1 cellular context compared by ENCODE assay signal in the genomic region with DNA sequence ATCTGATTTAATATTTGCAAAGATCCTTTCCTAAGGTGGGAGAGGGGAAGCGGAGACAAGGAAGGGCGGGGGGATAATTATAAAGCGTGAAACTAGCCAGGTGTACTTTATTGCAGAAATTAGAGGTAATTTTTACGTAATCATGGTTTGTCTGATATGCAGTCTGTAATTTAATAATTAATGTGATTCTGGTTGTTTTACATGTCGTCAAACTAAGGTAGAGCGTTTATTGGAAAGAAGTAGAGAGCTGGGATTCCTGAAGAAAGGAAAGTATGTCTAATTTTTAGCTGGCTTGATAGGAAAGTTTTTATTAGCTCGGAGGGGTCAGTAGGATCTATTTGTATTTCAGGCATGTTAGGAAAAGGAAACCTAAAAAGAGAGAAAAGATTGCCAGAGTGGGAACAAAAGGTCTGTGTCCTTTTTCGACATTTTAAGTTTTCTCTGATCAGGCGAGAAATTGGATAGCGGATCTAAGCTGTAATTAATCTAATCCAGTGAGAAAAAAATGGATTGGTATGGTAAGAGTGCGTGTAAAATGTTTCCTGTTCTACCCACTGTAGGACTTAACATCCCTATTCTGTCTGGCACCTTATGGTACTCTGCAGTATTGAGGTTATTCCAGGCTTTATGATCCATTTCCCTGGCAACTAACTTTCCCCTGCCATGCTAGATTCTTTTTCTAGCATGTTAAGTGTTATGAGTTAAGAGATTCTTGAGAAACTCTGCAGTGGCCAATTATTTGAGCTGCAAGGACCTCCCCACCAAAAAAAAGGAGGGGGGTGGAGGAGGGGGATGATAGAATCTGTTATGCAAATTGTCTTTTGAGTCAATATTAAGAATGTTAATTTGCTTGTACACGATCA.
TF ChIP-seq lines count a peak whose summit lies in the region.

No MANE protein-coding gene starts in this region.

TF ChIP-seq in GM23338, 12 proteins besides CTCF, POLR2A, EP300 and RAD21 (continued from another document):
- TF ChIP-seq, protein P1, sequence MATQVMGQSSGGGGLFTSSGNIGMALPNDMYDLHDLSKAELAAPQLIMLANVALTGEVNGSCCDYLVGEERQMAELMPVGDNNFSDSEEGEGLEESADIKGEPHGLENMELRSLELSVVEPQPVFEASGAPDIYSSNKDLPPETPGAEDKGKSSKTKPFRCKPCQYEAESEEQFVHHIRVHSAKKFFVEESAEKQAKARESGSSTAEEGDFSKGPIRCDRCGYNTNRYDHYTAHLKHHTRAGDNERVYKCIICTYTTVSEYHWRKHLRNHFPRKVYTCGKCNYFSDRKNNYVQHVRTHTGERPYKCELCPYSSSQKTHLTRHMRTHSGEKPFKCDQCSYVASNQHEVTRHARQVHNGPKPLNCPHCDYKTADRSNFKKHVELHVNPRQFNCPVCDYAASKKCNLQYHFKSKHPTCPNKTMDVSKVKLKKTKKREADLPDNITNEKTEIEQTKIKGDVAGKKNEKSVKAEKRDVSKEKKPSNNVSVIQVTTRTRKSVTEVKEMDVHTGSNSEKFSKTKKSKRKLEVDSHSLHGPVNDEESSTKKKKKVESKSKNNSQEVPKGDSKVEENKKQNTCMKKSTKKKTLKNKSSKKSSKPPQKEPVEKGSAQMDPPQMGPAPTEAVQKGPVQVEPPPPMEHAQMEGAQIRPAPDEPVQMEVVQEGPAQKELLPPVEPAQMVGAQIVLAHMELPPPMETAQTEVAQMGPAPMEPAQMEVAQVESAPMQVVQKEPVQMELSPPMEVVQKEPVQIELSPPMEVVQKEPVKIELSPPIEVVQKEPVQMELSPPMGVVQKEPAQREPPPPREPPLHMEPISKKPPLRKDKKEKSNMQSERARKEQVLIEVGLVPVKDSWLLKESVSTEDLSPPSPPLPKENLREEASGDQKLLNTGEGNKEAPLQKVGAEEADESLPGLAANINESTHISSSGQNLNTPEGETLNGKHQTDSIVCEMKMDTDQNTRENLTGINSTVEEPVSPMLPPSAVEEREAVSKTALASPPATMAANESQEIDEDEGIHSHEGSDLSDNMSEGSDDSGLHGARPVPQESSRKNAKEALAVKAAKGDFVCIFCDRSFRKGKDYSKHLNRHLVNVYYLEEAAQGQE (IDR thresholded peaks at IDR 0.05; ENCODE audit: unreplicated experiment), result no peak
- TF ChIP-seq ZNF114 (CRISPR knock-in tag; IDR thresholded peaks at IDR 0.05), result no peak
- TF ChIP-seq, protein P2, sequence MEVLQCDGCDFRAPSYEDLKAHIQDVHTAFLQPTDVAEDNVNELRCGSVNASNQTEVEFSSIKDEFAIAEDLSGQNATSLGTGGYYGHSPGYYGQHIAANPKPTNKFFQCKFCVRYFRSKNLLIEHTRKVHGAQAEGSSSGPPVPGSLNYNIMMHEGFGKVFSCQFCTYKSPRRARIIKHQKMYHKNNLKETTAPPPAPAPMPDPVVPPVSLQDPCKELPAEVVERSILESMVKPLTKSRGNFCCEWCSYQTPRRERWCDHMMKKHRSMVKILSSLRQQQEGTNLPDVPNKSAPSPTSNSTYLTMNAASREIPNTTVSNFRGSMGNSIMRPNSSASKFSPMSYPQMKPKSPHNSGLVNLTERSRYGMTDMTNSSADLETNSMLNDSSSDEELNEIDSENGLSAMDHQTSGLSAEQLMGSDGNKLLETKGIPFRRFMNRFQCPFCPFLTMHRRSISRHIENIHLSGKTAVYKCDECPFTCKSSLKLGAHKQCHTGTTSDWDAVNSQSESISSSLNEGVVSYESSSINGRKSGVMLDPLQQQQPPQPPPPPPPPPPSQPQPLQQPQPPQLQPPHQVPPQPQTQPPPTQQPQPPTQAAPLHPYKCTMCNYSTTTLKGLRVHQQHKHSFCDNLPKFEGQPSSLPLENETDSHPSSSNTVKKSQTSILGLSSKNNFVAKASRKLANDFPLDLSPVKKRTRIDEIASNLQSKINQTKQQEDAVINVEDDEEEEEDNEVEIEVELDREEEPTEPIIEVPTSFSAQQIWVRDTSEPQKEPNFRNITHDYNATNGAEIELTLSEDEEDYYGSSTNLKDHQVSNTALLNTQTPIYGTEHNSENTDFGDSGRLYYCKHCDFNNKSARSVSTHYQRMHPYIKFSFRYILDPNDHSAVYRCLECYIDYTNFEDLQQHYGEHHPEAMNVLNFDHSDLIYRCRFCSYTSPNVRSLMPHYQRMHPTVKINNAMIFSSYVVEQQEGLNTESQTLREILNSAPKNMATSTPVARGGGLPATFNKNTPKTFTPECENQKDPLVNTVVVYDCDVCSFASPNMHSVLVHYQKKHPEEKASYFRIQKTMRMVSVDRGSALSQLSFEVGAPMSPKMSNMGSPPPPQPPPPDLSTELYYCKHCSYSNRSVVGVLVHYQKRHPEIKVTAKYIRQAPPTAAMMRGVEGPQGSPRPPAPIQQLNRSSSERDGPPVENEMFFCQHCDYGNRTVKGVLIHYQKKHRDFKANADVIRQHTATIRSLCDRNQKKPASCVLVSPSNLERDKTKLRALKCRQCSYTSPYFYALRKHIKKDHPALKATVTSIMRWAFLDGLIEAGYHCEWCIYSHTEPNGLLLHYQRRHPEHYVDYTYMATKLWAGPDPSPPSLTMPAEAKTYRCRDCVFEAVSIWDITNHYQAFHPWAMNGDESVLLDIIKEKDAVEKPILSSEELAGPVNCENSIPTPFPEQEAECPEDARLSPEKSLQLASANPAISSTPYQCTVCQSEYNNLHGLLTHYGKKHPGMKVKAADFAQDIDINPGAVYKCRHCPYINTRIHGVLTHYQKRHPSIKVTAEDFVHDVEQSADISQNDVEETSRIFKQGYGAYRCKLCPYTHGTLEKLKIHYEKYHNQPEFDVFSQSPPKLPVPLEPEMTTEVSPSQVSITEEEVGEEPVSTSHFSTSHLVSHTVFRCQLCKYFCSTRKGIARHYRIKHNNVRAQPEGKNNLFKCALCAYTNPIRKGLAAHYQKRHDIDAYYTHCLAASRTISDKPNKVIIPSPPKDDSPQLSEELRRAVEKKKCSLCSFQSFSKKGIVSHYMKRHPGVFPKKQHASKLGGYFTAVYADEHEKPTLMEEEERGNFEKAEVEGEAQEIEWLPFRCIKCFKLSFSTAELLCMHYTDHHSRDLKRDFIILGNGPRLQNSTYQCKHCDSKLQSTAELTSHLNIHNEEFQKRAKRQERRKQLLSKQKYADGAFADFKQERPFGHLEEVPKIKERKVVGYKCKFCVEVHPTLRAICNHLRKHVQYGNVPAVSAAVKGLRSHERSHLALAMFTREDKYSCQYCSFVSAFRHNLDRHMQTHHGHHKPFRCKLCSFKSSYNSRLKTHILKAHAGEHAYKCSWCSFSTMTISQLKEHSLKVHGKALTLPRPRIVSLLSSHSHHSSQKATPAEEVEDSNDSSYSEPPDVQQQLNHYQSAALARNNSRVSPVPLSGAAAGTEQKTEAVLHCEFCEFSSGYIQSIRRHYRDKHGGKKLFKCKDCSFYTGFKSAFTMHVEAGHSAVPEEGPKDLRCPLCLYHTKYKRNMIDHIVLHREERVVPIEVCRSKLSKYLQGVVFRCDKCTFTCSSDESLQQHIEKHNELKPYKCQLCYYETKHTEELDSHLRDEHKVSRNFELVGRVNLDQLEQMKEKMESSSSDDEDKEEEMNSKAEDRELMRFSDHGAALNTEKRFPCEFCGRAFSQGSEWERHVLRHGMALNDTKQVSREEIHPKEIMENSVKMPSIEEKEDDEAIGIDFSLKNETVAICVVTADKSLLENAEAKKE (CRISPR knock-in tag; IDR thresholded peaks at IDR 0.05), result no peak
- no peak for TF ChIP-seq ZNF331 (CRISPR knock-in tag; IDR thresholded peaks at IDR 0.05; ENCODE audit: low read depth)
